In the genomic region with DNA sequence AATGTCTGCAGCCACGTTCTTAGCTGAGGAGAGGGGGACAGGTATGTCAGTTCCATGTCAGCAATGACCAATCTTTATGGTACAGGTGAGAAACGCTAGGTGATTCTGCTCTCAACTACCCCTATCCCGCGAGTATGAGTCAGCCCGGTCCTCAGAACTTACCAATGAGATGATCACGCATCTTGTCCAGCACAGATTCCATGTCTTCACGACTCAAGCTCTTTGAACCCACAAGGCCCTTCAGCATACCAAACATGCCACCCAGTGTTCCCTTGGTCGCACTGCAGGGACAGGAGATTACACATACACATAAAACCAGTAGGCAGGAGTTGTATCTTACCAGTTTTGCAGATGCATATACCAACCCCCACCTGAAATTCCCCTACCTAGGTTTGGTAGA, we compare ENCODE assay signal across 9 cellular contexts. TPM values are rescaled to one million over a fixed set of nuclear protein-coding genes. Genes with fewer than 3 reads are reported as not detected.
DNase-seq lines count a peak whose midpoint lies in the region; ATAC-seq and TF ChIP-seq lines count a peak whose summit lies in the region.
"Had no signal": no experiment of that assay in that cellular context is flagged by ENCODE, and none has a peak within 500 bp of the region (broad histone marks: within the 10 kb centered on the region; RNA-seq: fewer than 3 reads in every experiment).

No MANE protein-coding gene starts in this region.

- CTCF ChIA-PET in A673 (lab: Charles Lee) (no interaction called here), IMR-90 (lab: Yijun Ruan, JAX) (no interaction called here)

- TF ChIP-seq RAD21 in IMR-90 (IDR thresholded peaks at IDR 0.05; ENCODE audit: low read length): no peak

- H3K27ac ChIP-seq in A673 (ENCODE audit: low read depth, low read length, poor library complexity, severe bottlenecking) (no peak overlapping the region), IMR-90 (ENCODE audit: insufficient read depth, low read length) (no peak overlapping the region)

- no peak overlapping the region for H3K23ac ChIP-seq in IMR-90 (ENCODE audit: low read depth, low read length)

- H3K36me3 Mint-ChIP-seq in endothelial cell (ENCODE audit: low read depth, unreplicated experiment): peaks cover 57% of the 10 kb centered on the region

- TF ChIP-seq POLR2A in IMR-90 (IDR thresholded peaks at IDR 0.05; ENCODE audit: low read depth, low read length): no peak

- no peak overlapping the region for H3K18ac ChIP-seq in IMR-90 (ENCODE audit: low read depth, low read length)

- H3K79me1 ChIP-seq in IMR-90 (ENCODE audit: low read depth in 1 of 2, low read length in 2 of 2): peaks cover 46 to 74% of the 10 kb centered on the region in 2 experiments

- no TSS peak for BruUV-seq in A673 (replicated peaks; lab: Mats Ljungman, UMichigan)
- no TSS peak for BruUV-seq in IMR-90 (replicated peaks; lab: Mats Ljungman, UMichigan)

- no peak for ATAC-seq in IMR-90 (ENCODE audit: low read depth)

- no peak overlapping the region for H3K14ac ChIP-seq in IMR-90 (replicated peaks; ENCODE audit: low read depth, low read length)

- H3K4ac ChIP-seq in IMR-90 (ENCODE audit: low read depth, low read length): no peak overlapping the region

- H2BK15ac ChIP-seq in IMR-90 (ENCODE audit: low read depth, low read length): no peak overlapping the region

- H3K4me3 ChIP-seq in A673 (ENCODE audit: low read depth, low read length, poor library complexity, severe bottlenecking) (no peak overlapping the region), IMR-90 (ENCODE audit: insufficient read depth, low read depth, low read length) (no peak overlapping the region)

- H2BK5ac ChIP-seq in IMR-90 (ENCODE audit: low read depth, low read length, poor library complexity, severe bottlenecking): no peak overlapping the region

- no peak overlapping the region for H2AK9ac ChIP-seq in IMR-90 (replicated peaks; ENCODE audit: low read depth, low read length, poor library complexity)

- intact Hi-C loops in A673 (cut with micrococcal nuclease; ENCODE audit: unreplicated experiment): no loop called here
- intact Hi-C loops in IMR-90 (cut with micrococcal nuclease): no loop called here

- H3K9me3 Mint-ChIP-seq in endothelial cell (ENCODE audit: unreplicated experiment): no peaks in the 10 kb centered on the region

- in situ Hi-C loops in IMR-90 (cut with MboI; ENCODE audit: low sequenced_read_pairs): no loop called here

- DNase-seq in A673 (ENCODE audit: low spot score): peak; percentile 40
- DNase-seq in IMR-90: peak; percentile 11
- no peak for DNase-seq in endothelial cell (ENCODE audit: low spot score)
- no peak for DNase-seq in hippocampal formation (lab: John Stamatoyannopoulos, UW)
- DNase-seq in NCI-H446 treated with DMSO at 0.1 percent for 48 hours (lab: John Stamatoyannopoulos, UW): no peak
- DNase-seq in DMS79 (lab: John Stamatoyannopoulos, UW): no peak
- DNase-seq: effector CD4-positive, alpha-beta T cell; NCI-H1092; OCI-M1 had no signal

- no peak overlapping the region for H2BK120ac ChIP-seq in IMR-90 (ENCODE audit: low read depth, low read length)

- no peak overlapping the region for H3K9ac ChIP-seq in IMR-90 (ENCODE audit: low read depth, low read length)

- 0 out of 2 replicates have a peak, but pooled peaks have one; percentile 20 for TF ChIP-seq CTCF in A673 (conservative IDR thresholded peaks at IDR 0.05; ENCODE audit: low read depth, low read length)
- no peak for TF ChIP-seq CTCF in IMR-90 (conservative IDR thresholded peaks at IDR 0.05; ENCODE audit: low read depth, low read length)
- no peak for TF ChIP-seq CTCF in endothelial cell (IDR thresholded peaks at IDR 0.05; ENCODE audit: unreplicated experiment)

- peak overlapping the region; percentile 79 for H3K4me3 Mint-ChIP-seq in endothelial cell (ENCODE audit: unreplicated experiment)

- H4K8ac ChIP-seq in IMR-90 (ENCODE audit: low read depth in 2 of 2, low read length in 2 of 2): no peak overlapping the region

- no peak overlapping the region for H3K56ac ChIP-seq in IMR-90 (ENCODE audit: extremely low read depth, insufficient read depth, low read length)

- H3K4me1 Mint-ChIP-seq in endothelial cell (ENCODE audit: unreplicated experiment): peaks cover 42% of the 10 kb centered on the region

- H2AK5ac ChIP-seq in IMR-90 (ENCODE audit: low read depth, low read length): no peak overlapping the region

- H3K27me3 ChIP-seq in A673 (replicated peaks; ENCODE audit: insufficient read depth, low read depth, low read length, poor library complexity): no peaks in the 10 kb centered on the region
- H3K27me3 ChIP-seq in IMR-90 (ENCODE audit: control insufficient read depth, insufficient read depth, low read length): no peaks in the 10 kb centered on the region

- H2BK20ac ChIP-seq in IMR-90 (ENCODE audit: low read depth, low read length): no peak overlapping the region

- dilution Hi-C loops in IMR-90 (cut with HindIII; ENCODE audit: low sequenced_read_pairs, unreplicated experiment): no loop called here

- H3K4me2 ChIP-seq in IMR-90 (ENCODE audit: low read depth, low read length): no peak overlapping the region

- peaks cover 10% of the 10 kb centered on the region; the same call in 1 of the 2 replicates for H3K9me1 ChIP-seq in IMR-90 (ENCODE audit: insufficient read depth, low read length)

- POLR2A ChIA-PET in A673 (lab: Charles Lee; ENCODE audit: low non-redundant PET) (no interaction called here), IMR-90 (lab: Charles Lee; ENCODE audit: unreplicated experiment) (no interaction called here)

- H3K27me3 Mint-ChIP-seq in endothelial cell (ENCODE audit: unreplicated experiment): peaks cover 8% of the 10 kb centered on the region

- peaks cover 11% of the 10 kb centered on the region for H3K4me1 ChIP-seq in A673 (ENCODE audit: insufficient read depth, low read length, poor library complexity, severe bottlenecking)
- H3K4me1 ChIP-seq in IMR-90 (ENCODE audit: control insufficient read depth, insufficient read depth, low read length): peaks cover 3% of the 10 kb centered on the region; the same call in 1 of the 2 replicates

- no peak overlapping the region for H2AFZ ChIP-seq in IMR-90 (replicated peaks; ENCODE audit: low read length, poor library complexity)

- peak overlapping the region; percentile 43 for H3K27ac Mint-ChIP-seq in endothelial cell (ENCODE audit: unreplicated experiment)

- H3K9me3 ChIP-seq in A673 (ENCODE audit: low read depth, low read length, poor library complexity, severe bottlenecking): no peaks in the 10 kb centered on the region
- no peaks in the 10 kb centered on the region for H3K9me3 ChIP-seq in IMR-90 (ENCODE audit: control insufficient read depth, insufficient read depth, low read length)

- H4K91ac ChIP-seq in IMR-90 (ENCODE audit: insufficient read depth, low read depth, low read length): no peak overlapping the region

- H4K20me1 ChIP-seq in IMR-90 (ENCODE audit: insufficient read depth, low read length): peaks cover 9% of the 10 kb centered on the region; the same call in 1 of the 2 replicates

- H3K36me3 ChIP-seq in A673 (ENCODE audit: insufficient read depth, low read length, poor library complexity, severe bottlenecking) (peaks cover 66% of the 10 kb centered on the region), IMR-90 (ENCODE audit: control insufficient read depth, insufficient read depth, low read length) (peaks cover 47% of the 10 kb centered on the region)

- no CpG with 5 or more reads among the region's 8 CpGs for WGBS in IMR-90 (ENCODE audit: extremely low coverage in 2 of 2, insufficient read length in 1 of 2), 2 experiments

- H4K5ac ChIP-seq in IMR-90 (ENCODE audit: low read depth, low read length): no peak overlapping the region

TF ChIP-seq in IMR-90, 13 proteins besides CTCF, POLR2A, EP300 and RAD21 (continues in another document):
- TF ChIP-seq FOS (IDR thresholded peaks at IDR 0.05; ENCODE audit: low read depth, low read length): no peak
- no peak for TF ChIP-seq MXI1 (IDR thresholded peaks at IDR 0.05; ENCODE audit: borderline replicate concordance, low read depth, low read length)
- TF ChIP-seq CHD1 (IDR thresholded peaks at IDR 0.05; ENCODE audit: low read depth, low read length): no peak
- TF ChIP-seq CEBPB (IDR thresholded peaks at IDR 0.05; ENCODE audit: low read depth, low read length): no peak
- no peak for TF ChIP-seq BHLHE40 (IDR thresholded peaks at IDR 0.05; ENCODE audit: low read depth, low read length)
- no peak for TF ChIP-seq MAFK (IDR thresholded peaks at IDR 0.05; ENCODE audit: low read depth, low read length)
- TF ChIP-seq SMC3 (IDR thresholded peaks at IDR 0.05; ENCODE audit: low read depth, low read length): no peak
- no peak for TF ChIP-seq MAZ (IDR thresholded peaks at IDR 0.05; ENCODE audit: borderline replicate concordance, low read depth, low read length)
- no peak for TF ChIP-seq RCOR1 (IDR thresholded peaks at IDR 0.05; ENCODE audit: insufficient replicate concordance, low read length)

RNA-seq across cellular contexts. Expression of gene SRPRA, which starts 2.9 kb away (rescaled TPM):
- total RNA-seq in A673 (2021) (123 and 136 TPM in 2 replicates), IMR-90 (2012; rRNA removed) (105 and 108 TPM in 2 replicates), endothelial cell (ENCODE audit: unreplicated experiment) (54.8 TPM)
- polyA plus RNA-seq in IMR-90 (2012; rRNA removed): 126 and 131 TPM in 2 replicates
- polyA plus RNA-seq in IMR-90 (2012; cell fraction: cytosol; rRNA removed): 88.5 and 95.3 TPM in 2 replicates
- 126 and 190 TPM in 2 replicates for polyA plus RNA-seq in IMR-90 (2012; cell fraction: nucleus; rRNA removed; ENCODE audit: low replicate concordance)

RNA-seq across cellular contexts. Expression of gene FOXRED1, which starts 3.2 kb away (rescaled TPM):
- total RNA-seq in A673 (2021): 72.6 and 76.1 TPM in 2 replicates
- 15.1 and 15.3 TPM in 2 replicates for total RNA-seq in IMR-90 (2012; rRNA removed)
- 28.3 and 28.8 TPM in 2 replicates for polyA plus RNA-seq in IMR-90 (2012; rRNA removed)
- polyA plus RNA-seq in IMR-90 (2012; cell fraction: cytosol; rRNA removed): 15.9 and 25.4 TPM in 2 replicates
- polyA plus RNA-seq in IMR-90 (2012; cell fraction: nucleus; rRNA removed; ENCODE audit: low replicate concordance): 49.6 and 75.7 TPM in 2 replicates
- total RNA-seq in endothelial cell (ENCODE audit: unreplicated experiment): 35.8 TPM

RNA-seq across cellular contexts. Expression of gene TIRAP, which starts 17.1 kb away (rescaled TPM):
- total RNA-seq in A673 (2021) (11.3 and 14.5 TPM in 2 replicates), IMR-90 (2012; rRNA removed) (3.0 and 3.6 TPM in 2 replicates), endothelial cell (ENCODE audit: unreplicated experiment) (12.4 TPM)
- polyA plus RNA-seq in IMR-90 (2012; rRNA removed): 6.4 and 7.4 TPM in 2 replicates
- polyA plus RNA-seq in IMR-90 (2012; cell fraction: cytosol; rRNA removed): 4.4 and 5.8 TPM in 2 replicates
- 5.1 and 8.0 TPM in 2 replicates for polyA plus RNA-seq in IMR-90 (2012; cell fraction: nucleus; rRNA removed; ENCODE audit: low replicate concordance)

RNA-seq across cellular contexts. Expression of gene DCPS, which starts 38.1 kb away (rescaled TPM):
- total RNA-seq in A673 (2021) (31.2 and 38.4 TPM in 2 replicates), IMR-90 (2012; rRNA removed) (18.6 and 19.7 TPM in 2 replicates), endothelial cell (ENCODE audit: unreplicated experiment) (11.3 TPM)
- polyA plus RNA-seq in IMR-90 (2012; rRNA removed): 34.8 and 35.0 TPM in 2 replicates
- polyA plus RNA-seq in IMR-90 (2012; cell fraction: cytosol; rRNA removed): 26.7 and 31.4 TPM in 2 replicates
- 12.2 and 12.5 TPM in 2 replicates for polyA plus RNA-seq in IMR-90 (2012; cell fraction: nucleus; rRNA removed; ENCODE audit: low replicate concordance)

RNA-seq across cellular contexts. Expression of gene FAM118B, which starts 54.2 kb away (rescaled TPM):
- total RNA-seq in A673 (2021) (34.8 and 40.3 TPM in 2 replicates), IMR-90 (2012; rRNA removed) (27.2 and 29.4 TPM in 2 replicates), endothelial cell (ENCODE audit: unreplicated experiment) (48.1 TPM)
- polyA plus RNA-seq in IMR-90 (2012; rRNA removed): 17.9 and 20.0 TPM in 2 replicates
- 3.7 and 6.5 TPM in 2 replicates for polyA plus RNA-seq in IMR-90 (2012; cell fraction: cytosol; rRNA removed)
- 1.5 and 12.2 TPM in 2 replicates for polyA plus RNA-seq in IMR-90 (2012; cell fraction: nucleus; rRNA removed; ENCODE audit: low replicate concordance)

Comparison
In these comparisons a context has a peak if more than half of its experiments do, and no peak if none do; other contexts are left out.
1. DNase-seq: peak in A673 (single experiment) and IMR-90 (single experiment); none in endothelial cell (single experiment), hippocampal formation (0 of 2), NCI-H446 treated with DMSO at 0.1 percent for 48 hours (single experiment) and DMS79 (single experiment).